Comparison of ENCODE assay signal across 11 cellular contexts in genomic region chr12:57834086-57834876, GRCh38. TPM values are rescaled to one million over a fixed set of nuclear protein-coding genes. Genes with fewer than 3 reads are reported as not detected.
DNase-seq lines count a peak whose midpoint lies in the region; ATAC-seq, FAIRE-seq and TF ChIP-seq lines count a peak whose summit lies in the region.
"Had no signal": no experiment of that assay in that cellular context is flagged by ENCODE, and none has a peak within 500 bp of the region (broad histone marks: within the 10 kb centered on the region; RNA-seq: fewer than 3 reads in every experiment).

No MANE protein-coding gene starts in this region.

- SMC1A ChIA-PET in GM12878 (lab: Charles Lee; ENCODE audit: uncharacterized antibody, unreplicated experiment): interaction anchor here (1.6 to 17.6 kb wide), 4 partner anchors 9 to 104 kb away, joined by 6 to 416 read pairs (median 28); no protein-coding TSS in a partner anchor

- no peak overlapping the region for H3K4me3 ChIP-seq in Loucy (ENCODE audit: low read length, poor library complexity, severe bottlenecking)
- 0 out of 2 replicates have a peak overlapping the region, but pooled peaks have one; percentile 4 for H3K4me3 ChIP-seq in GM12878
- peak overlapping the region; percentile 96 for H3K4me3 ChIP-seq in psoas muscle

- BruUV-seq in GM12878 (replicated peaks; lab: Mats Ljungman, UMichigan): no TSS peak

- 0% methylated on average over 1 of the region's 1 CpG for WGBS in GM12878 (ENCODE audit: insufficient coverage, insufficient replicate concordance, low lambda C conversion rate, missing lambda C conversion rate)
- WGBS in psoas muscle, 3 donors: 0 to 18% (median 8%) methylated on average over 1 of the region's 1 CpG

- POLR2A ChIA-PET in GM12878 (lab: Charles Lee): interaction anchor here (0.9 to 8.1 kb wide), 4 partner anchors 8 to 107 kb away, joined by 4 to 112 read pairs (median 4); partner anchors contain the start of gene ATP23

- H2AFZ ChIP-seq in Loucy (ENCODE audit: low read length): no peak overlapping the region
- no peak overlapping the region for H2AFZ ChIP-seq in GM12878 (ENCODE audit: control insufficient read depth, low read depth, low read length)

- H3K27ac ChIP-seq in GM12878 (ENCODE audit: control insufficient read depth, insufficient read depth): peak overlapping the region; percentile 30; the same call in 1 of the 2 replicates
- H3K27ac ChIP-seq in psoas muscle: peak overlapping the region; percentile 100
- H3K27ac ChIP-seq: 22Rv1 had no signal

- TF ChIP-seq EP300 in GM12878 (IDR thresholded peaks at IDR 0.05; ENCODE audit: borderline replicate concordance in 1 of 2, control insufficient read depth in 1 of 2, low read depth in 2 of 2, low read length in 2 of 2): 0 out of 4 replicates have a peak, but pooled peaks of 1 of the 2 experiments have one; percentile 32

- H3K27me3 ChIP-seq in Loucy (ENCODE audit: insufficient read depth, low read length, poor library complexity, severe bottlenecking) (no peaks in the 10 kb centered on the region), GM12878 (replicated peaks in 1 of 2; ENCODE audit: control insufficient read depth in 2 of 2, insufficient read depth in 2 of 2, low read length in 1 of 2) (no peaks in the 10 kb centered on the region), psoas muscle (ENCODE audit: insufficient read depth in 3 of 3, low read length in 2 of 3) (no peaks in the 10 kb centered on the region)

- H3K9me3 ChIP-seq in Loucy (ENCODE audit: insufficient read depth, low read depth, low read length) (no peaks in the 10 kb centered on the region), GM12878 (replicated peaks; ENCODE audit: control insufficient read depth, insufficient read depth, low read length) (no peaks in the 10 kb centered on the region), psoas muscle (no peaks in the 10 kb centered on the region)

- H3K36me3 ChIP-seq in Loucy (ENCODE audit: insufficient read depth, low read length) (peaks cover 4% of the 10 kb centered on the region; the same call in 1 of the 2 replicates), GM12878 (ENCODE audit: control insufficient read depth in 2 of 2, insufficient read depth in 2 of 2, low read length in 1 of 2) (peaks cover 2 to 5% of the 10 kb centered on the region in 2 experiments; a peak in 3 of 4 replicates), psoas muscle (ENCODE audit: insufficient read depth in 1 of 2, low read depth in 1 of 2) (peaks cover 0 to 12% of the 10 kb centered on the region in 2 donors)

- FAIRE-seq in GM12878 (lab: Jason Lieb, UNC): no peak

- CTCF ChIA-PET in GM12878 (lab: Yijun Ruan, JAX): interaction anchor here (1.0 to 8.4 kb wide), 5 partner anchors 8 to 78 kb away, joined by 5 to 226 read pairs (median 24); no protein-coding TSS in a partner anchor

- in situ Hi-C loops in GM12878 (cut with MboI): no loop called here

- RAD21 ChIA-PET in GM12878 (lab: Charles Lee; ENCODE audit: unreplicated experiment): interaction anchor here (1.2 to 8.5 kb wide), 4 partner anchors 11 to 109 kb away, joined by 3 to 273 read pairs (median 56); partner anchors contain the start of gene CTDSP2

- no peaks in the 10 kb centered on the region for H3K9me2 ChIP-seq in Loucy (replicated peaks; ENCODE audit: low read depth, low read length)

- peak overlapping the region; percentile 18 for H3K4me2 ChIP-seq in Loucy (ENCODE audit: low read depth, low read length, poor library complexity, severe bottlenecking)
- H3K4me2 ChIP-seq in GM12878 (ENCODE audit: control insufficient read depth, insufficient read depth): peak overlapping the region; percentile 58

- intact Hi-C loops in GM12878 (cut with micrococcal nuclease; ENCODE audit: unreplicated experiment) (loop anchor here (5.0 kb wide), 1 partner anchor 77 kb away; the partner anchor contains the start of gene MARCHF9), psoas muscle (cut with DNase I) (no loop called here)

- TF ChIP-seq POLR2A in GM12878 (IDR thresholded peaks at IDR 0.05; ENCODE audit: low read depth, low read length): no peak

- peak overlapping the region; percentile 31 for H3K9ac ChIP-seq in Loucy (ENCODE audit: low read depth, low read length, poor library complexity, severe bottlenecking)
- no peak overlapping the region for H3K9ac ChIP-seq in GM12878 (ENCODE audit: control insufficient read depth, insufficient read depth, low read length)

- H4K20me1 ChIP-seq in Loucy (ENCODE audit: insufficient read depth, low read length, poor library complexity, severe bottlenecking) (peaks cover 43% of the 10 kb centered on the region), GM12878 (ENCODE audit: control insufficient read depth, insufficient read depth) (peaks cover 5% of the 10 kb centered on the region)

- peak; percentile 26 for DNase-seq in DMS153 treated with DMSO at 0.1 percent for 48 hours (lab: John Stamatoyannopoulos, UW; ENCODE audit: unreplicated experiment)
- no peak for DNase-seq in DMS153 (lab: John Stamatoyannopoulos, UW)
- DNase-seq in GM12878 (ENCODE audit: low read depth, low spot score): no peak
- no peak for DNase-seq in psoas muscle
- no peak for DNase-seq in NCI-H774 (lab: John Stamatoyannopoulos, UW)
- DNase-seq in hippocampal formation (lab: John Stamatoyannopoulos, UW): no peak
- DNase-seq in NCI-H1092 treated with DMSO at 0.1 percent for 48 hours (lab: John Stamatoyannopoulos, UW): no peak
- DNase-seq: mesendoderm; stimulated activated CD4-positive, alpha-beta T cell treated with anti-CD3 and anti-CD28 coated beads, Interleukin-4, amount 100 ng/mL, for 1 hour had no signal

- peak; percentile 11 for ATAC-seq in GM12878
- no peak for ATAC-seq in psoas muscle

- no peak for TF ChIP-seq RAD21 in GM12878 (IDR thresholded peaks at IDR 0.05; ENCODE audit: insufficient read depth, low read depth, low read length)

- TF ChIP-seq CTCF in Loucy (conservative IDR thresholded peaks at IDR 0.05; ENCODE audit: low read length) (no peak), GM12878 (IDR thresholded peaks at IDR 0.05 in 2 of 3, conservative IDR thresholded peaks at IDR 0.05 in 1 of 3; ENCODE audit: control insufficient read depth in 2 of 3, extremely low read depth in 1 of 3, insufficient read depth in 1 of 3, low read depth in 3 of 3, low read length in 3 of 3) (no peak), psoas muscle (IDR thresholded peaks at IDR 0.05) (no peak)

- H3K4me1 ChIP-seq in Loucy (ENCODE audit: insufficient read depth, low read length, poor library complexity, severe bottlenecking): peaks cover 69% of the 10 kb centered on the region
- peaks cover 77% of the 10 kb centered on the region for H3K4me1 ChIP-seq in GM12878 (ENCODE audit: control insufficient read depth, insufficient read depth, low read length)
- H3K4me1 ChIP-seq in psoas muscle: peaks cover 100% of the 10 kb centered on the region

- H3F3A ChIP-seq in Loucy (ENCODE audit: low read depth): peaks cover 6% of the 10 kb centered on the region

- H3K79me2 ChIP-seq in Loucy (ENCODE audit: insufficient read depth, low read length): peaks cover 96% of the 10 kb centered on the region
- H3K79me2 ChIP-seq in GM12878 (ENCODE audit: control insufficient read depth, insufficient read depth, low read length): peaks cover 73% of the 10 kb centered on the region

RNA-seq across cellular contexts. Expression of gene CTDSP2, which starts 12.2 kb away (rescaled TPM):
- total RNA-seq in GM12878 (2013; cell fraction: nucleolus; rRNA removed): 60.6 and 61.3 TPM in 2 replicates
- total RNA-seq in GM12878 (2014; rRNA removed) (65.8 and 73.1 TPM in 2 replicates), GM12878 (2014; rRNA removed; fragmentation: Illumina TruSeq; extraction: Trizol) (42.5 and 44.9 TPM in 2 replicates), GM12878 (2021) (98.2 and 99.5 TPM in 2 replicates), psoas muscle (10 to 100 TPM; 71.3 to 91.8 (median 80.0) TPM)
- 43.7 TPM for polyA plus RNA-seq in GM12878 (2011; ENCODE audit: low read depth)
- polyA plus RNA-seq in GM12878 (2011; rRNA removed) (55.8 and 82.2 TPM in 2 replicates), GM12878 (2014; fragmentation: Illumina TruSeq; extraction: Trizol) (60.8 and 79.9 TPM in 2 replicates), GM12878 (2014; fragmentation: Nextera tagmentation; extraction: Ambion mirVana) (10 to 100 TPM; 17.3 to 19.0 TPM), GM12878 (2014; rRNA removed) (72.6 and 76.7 TPM in 2 replicates), GM12878 (2016; fragmentation: Nextera tagmentation; extraction: Ambion mirVana) (10 to 100 TPM; 33.0 to 40.7 TPM), psoas muscle (10 to 100 TPM; 13.9 to 64.7 (median 44.5) TPM)
- 107 and 130 TPM in 2 replicates for polyA plus RNA-seq in GM12878 (2011; cell fraction: cytosol; rRNA removed)
- polyA plus RNA-seq in GM12878 (2011; cell fraction: nucleus; rRNA removed): 96.3 and 105 TPM in 2 replicates
- polyA plus RNA-seq in GM12878 (2012): 55.5 and 61.5 TPM in 2 replicates
- polyA minus RNA-seq in GM12878 (2011; rRNA and poly(A)+ RNA removed): 87.3 and 116 TPM in 2 replicates
- 35.7 and 38.5 TPM in 2 replicates for polyA minus RNA-seq in GM12878 (2011; cell fraction: cytosol; rRNA and poly(A)+ RNA removed)
- 43.9 and 46.0 TPM in 2 replicates for polyA minus RNA-seq in GM12878 (2011; cell fraction: nucleus; rRNA and poly(A)+ RNA removed)

RNA-seq across cellular contexts. Expression of gene AVIL, which starts 15.7 kb away (rescaled TPM):
- 1.3 and 1.6 TPM in 2 replicates for total RNA-seq in GM12878 (2013; cell fraction: nucleolus; rRNA removed)
- 0.71 and 0.79 TPM in 2 replicates for total RNA-seq in GM12878 (2014; rRNA removed)
- total RNA-seq in GM12878 (2014; rRNA removed; fragmentation: Illumina TruSeq; extraction: Trizol): 0.85 and 0.97 TPM in 2 replicates
- 0.48 and 1.1 TPM in 2 replicates for total RNA-seq in GM12878 (2021)
- 0.30 TPM for polyA plus RNA-seq in GM12878 (2011; ENCODE audit: low read depth)
- 0.42 and 0.49 TPM in 2 replicates for polyA plus RNA-seq in GM12878 (2011; rRNA removed)
- polyA plus RNA-seq in GM12878 (2011; cell fraction: cytosol; rRNA removed): 0.13 and 0.18 TPM in 2 replicates
- polyA plus RNA-seq in GM12878 (2011; cell fraction: nucleus; rRNA removed): 1.7 and 1.9 TPM in 2 replicates
- polyA plus RNA-seq in GM12878 (2012): 0.73 and 0.87 TPM in 2 replicates
- 0.93 and 1.5 TPM in 2 replicates for polyA plus RNA-seq in GM12878 (2014; fragmentation: Illumina TruSeq; extraction: Trizol)
- polyA plus RNA-seq in GM12878 (2014; fragmentation: Nextera tagmentation; extraction: Ambion mirVana): under 1 TPM; 0.53 to 0.68 TPM
- 0.76 and 1.5 TPM in 2 replicates for polyA plus RNA-seq in GM12878 (2014; rRNA removed)
- polyA plus RNA-seq in GM12878 (2016; fragmentation: Nextera tagmentation; extraction: Ambion mirVana): under 1 TPM; 0.83 to 0.84 TPM
- polyA minus RNA-seq in GM12878 (2011; rRNA and poly(A)+ RNA removed): 0.66 and 0.77 TPM in 2 replicates
- not detected in 2 replicates for polyA minus RNA-seq in GM12878 (2011; cell fraction: cytosol; rRNA and poly(A)+ RNA removed)
- 0.48 TPM in 1 of 2 replicates, not detected in the other for polyA minus RNA-seq in GM12878 (2011; cell fraction: nucleus; rRNA and poly(A)+ RNA removed)
- 1 to 10 TPM; 1.9 to 7.5 (median 4.7) TPM for total RNA-seq in psoas muscle
- 1 to 10 TPM in 2 of 3 donors, under 1 TPM in 1; 0.94 to 4.6 (median 1.8) TPM for polyA plus RNA-seq in psoas muscle

RNA-seq across cellular contexts. Expression of gene TSFM, which starts 51.7 kb away (rescaled TPM):
- 13.6 and 15.4 TPM in 2 replicates for total RNA-seq in GM12878 (2013; cell fraction: nucleolus; rRNA removed)
- 35.2 and 36.7 TPM in 2 replicates for total RNA-seq in GM12878 (2014; rRNA removed)
- 35.1 and 38.9 TPM in 2 replicates for total RNA-seq in GM12878 (2014; rRNA removed; fragmentation: Illumina TruSeq; extraction: Trizol)
- total RNA-seq in GM12878 (2021): 47.0 and 51.6 TPM in 2 replicates
- polyA plus RNA-seq in GM12878 (2011; ENCODE audit: low read depth): 14.3 TPM
- polyA plus RNA-seq in GM12878 (2011; rRNA removed): 36.8 and 40.8 TPM in 2 replicates
- 27.3 and 32.5 TPM in 2 replicates for polyA plus RNA-seq in GM12878 (2011; cell fraction: cytosol; rRNA removed)
- polyA plus RNA-seq in GM12878 (2011; cell fraction: nucleus; rRNA removed): 15.2 and 19.4 TPM in 2 replicates
- 28.8 and 29.7 TPM in 2 replicates for polyA plus RNA-seq in GM12878 (2012)
- polyA plus RNA-seq in GM12878 (2014; fragmentation: Illumina TruSeq; extraction: Trizol): 44.2 and 45.7 TPM in 2 replicates
- 100 to 1,000 TPM; 113 to 132 TPM for polyA plus RNA-seq in GM12878 (2014; fragmentation: Nextera tagmentation; extraction: Ambion mirVana)
- polyA plus RNA-seq in GM12878 (2014; rRNA removed): 43.0 and 46.7 TPM in 2 replicates
- polyA plus RNA-seq in GM12878 (2016; fragmentation: Nextera tagmentation; extraction: Ambion mirVana): 10 to 100 TPM; 96.6 to 96.8 TPM
- 7.5 and 12.4 TPM in 2 replicates for polyA minus RNA-seq in GM12878 (2011; rRNA and poly(A)+ RNA removed)
- polyA minus RNA-seq in GM12878 (2011; cell fraction: cytosol; rRNA and poly(A)+ RNA removed): 6.7 and 9.7 TPM in 2 replicates
- polyA minus RNA-seq in GM12878 (2011; cell fraction: nucleus; rRNA and poly(A)+ RNA removed): 4.4 and 8.9 TPM in 2 replicates
- 10 to 100 TPM; 31.5 to 52.8 (median 50.2) TPM for total RNA-seq in psoas muscle
- 10 to 100 TPM; 39.5 to 74.3 (median 59.2) TPM for polyA plus RNA-seq in psoas muscle
